In the genomic region with DNA sequence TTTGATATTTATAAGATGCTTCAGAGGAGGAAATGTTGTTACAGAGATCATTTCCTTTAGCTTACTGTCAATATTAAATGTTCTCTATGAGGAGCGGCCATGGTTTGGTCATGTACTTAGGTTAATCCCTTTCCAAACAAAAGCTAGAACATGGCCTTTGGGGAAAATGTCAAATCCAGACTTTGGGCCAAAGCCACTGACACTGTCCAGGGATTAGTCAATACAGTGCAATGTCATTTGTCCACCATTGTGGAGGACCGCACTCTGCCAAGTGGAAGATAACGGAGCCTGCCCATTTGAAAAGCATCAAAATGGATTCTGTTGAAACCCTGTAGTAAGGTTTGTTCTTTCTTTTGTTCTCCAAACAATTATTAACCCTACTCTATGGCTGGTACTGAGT, we compare ENCODE assay signal across 1 cellular context.
A peak's percentile ranks its signal among the peaks of the same experiment; 100 is the strongest.
TF ChIP-seq lines count a peak whose summit lies in the region.

No MANE protein-coding gene starts in this region.

TF ChIP-seq in HepG2, 621 proteins besides CTCF, POLR2A, EP300 and RAD21 (continued from another document and continues in another):
- TF ChIP-seq, protein P1, sequence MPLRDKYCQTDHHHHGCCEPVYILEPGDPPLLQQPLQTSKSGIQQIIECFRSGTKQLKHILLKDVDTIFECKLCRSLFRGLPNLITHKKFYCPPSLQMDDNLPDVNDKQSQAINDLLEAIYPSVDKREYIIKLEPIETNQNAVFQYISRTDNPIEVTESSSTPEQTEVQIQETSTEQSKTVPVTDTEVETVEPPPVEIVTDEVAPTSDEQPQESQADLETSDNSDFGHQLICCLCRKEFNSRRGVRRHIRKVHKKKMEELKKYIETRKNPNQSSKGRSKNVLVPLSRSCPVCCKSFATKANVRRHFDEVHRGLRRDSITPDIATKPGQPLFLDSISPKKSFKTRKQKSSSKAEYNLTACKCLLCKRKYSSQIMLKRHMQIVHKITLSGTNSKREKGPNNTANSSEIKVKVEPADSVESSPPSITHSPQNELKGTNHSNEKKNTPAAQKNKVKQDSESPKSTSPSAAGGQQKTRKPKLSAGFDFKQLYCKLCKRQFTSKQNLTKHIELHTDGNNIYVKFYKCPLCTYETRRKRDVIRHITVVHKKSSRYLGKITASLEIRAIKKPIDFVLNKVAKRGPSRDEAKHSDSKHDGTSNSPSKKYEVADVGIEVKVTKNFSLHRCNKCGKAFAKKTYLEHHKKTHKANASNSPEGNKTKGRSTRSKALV (CRISPR knock-in tag; IDR thresholded peaks at IDR 0.05), result no peak
- TF ChIP-seq FOXK1 (CRISPR knock-in tag; IDR thresholded peaks at IDR 0.05; ENCODE audit: borderline replicate concordance, low read depth) (no peak), NFIC (IDR thresholded peaks at IDR 0.05; ENCODE audit: low read length) (no peak), MIXL1 (CRISPR knock-in tag; IDR thresholded peaks at IDR 0.05) (0 out of 2 replicates have a peak, but pooled peaks have one; percentile 29), SOX5 (CRISPR knock-in tag; IDR thresholded peaks at IDR 0.05; ENCODE audit: borderline replicate concordance) (peak; percentile 47; the same call in 1 of the 2 replicates), BORCS8-MEF2B (CRISPR knock-in tag; IDR thresholded peaks at IDR 0.05) (no peak), ZNF660 (CRISPR knock-in tag; IDR thresholded peaks at IDR 0.05; ENCODE audit: borderline replicate concordance, low read depth) (no peak), SMARCC2 (IDR thresholded peaks at IDR 0.05) (no peak), ZNF710 (CRISPR knock-in tag; IDR thresholded peaks at IDR 0.05; ENCODE audit: borderline replicate concordance) (no peak), BRD4 (CRISPR knock-in tag; IDR thresholded peaks at IDR 0.05) (no peak), SRSF1 (optimal IDR thresholded peaks at IDR 0.05; ENCODE audit: low read depth, low read length) (no peak), SAFB2 (CRISPR knock-in tag; IDR thresholded peaks at IDR 0.05; ENCODE audit: borderline replicate concordance, low read depth) (no peak), ZBTB7A (CRISPR knock-in tag; IDR thresholded peaks at IDR 0.05) (no peak), RCOR2 (CRISPR knock-in tag; IDR thresholded peaks at IDR 0.05) (peak; percentile 46; the same call in 1 of the 2 replicates), ZIK1 (CRISPR knock-in tag; IDR thresholded peaks at IDR 0.05; ENCODE audit: borderline replicate concordance, low read depth) (no peak), MBNL3 (CRISPR knock-in tag; conservative IDR thresholded peaks at IDR 0.05) (no peak), CCDC6 (CRISPR knock-in tag; IDR thresholded peaks at IDR 0.05) (no peak), SSRP1 (CRISPR knock-in tag; IDR thresholded peaks at IDR 0.05) (no peak), ZNF264 (CRISPR knock-in tag; IDR thresholded peaks at IDR 0.05) (no peak), ZSCAN29 (CRISPR knock-in tag; conservative IDR thresholded peaks at IDR 0.05) (no peak), GLMP (CRISPR knock-in tag; IDR thresholded peaks at IDR 0.05; ENCODE audit: borderline replicate concordance) (no peak), GFI1 (CRISPR knock-in tag; IDR thresholded peaks at IDR 0.05; ENCODE audit: borderline replicate concordance) (peak; percentile 26; the same call in 1 of the 2 replicates), PPARG (CRISPR knock-in tag; conservative IDR thresholded peaks at IDR 0.05) (peak; percentile 70), FOXA3 (CRISPR knock-in tag; IDR thresholded peaks at IDR 0.05) (peak; percentile 74), ZZZ3 (CRISPR knock-in tag; IDR thresholded peaks at IDR 0.05; ENCODE audit: borderline replicate concordance) (no peak), ZNF292 (CRISPR knock-in tag; IDR thresholded peaks at IDR 0.05; ENCODE audit: borderline replicate concordance, low read depth) (no peak), CBFB (CRISPR knock-in tag; IDR thresholded peaks at IDR 0.05) (no peak), GTF3A (CRISPR knock-in tag; conservative IDR thresholded peaks at IDR 0.05) (no peak), MAF1 (CRISPR knock-in tag; IDR thresholded peaks at IDR 0.05; ENCODE audit: borderline replicate concordance) (no peak), POGZ (CRISPR knock-in tag; IDR thresholded peaks at IDR 0.05) (peak; percentile 78), ARID2 (CRISPR knock-in tag; IDR thresholded peaks at IDR 0.05; ENCODE audit: borderline replicate concordance) (no peak), RARA (CRISPR knock-in tag; IDR thresholded peaks at IDR 0.05) (peak; percentile 66), MZF1 (CRISPR knock-in tag; IDR thresholded peaks at IDR 0.05; ENCODE audit: borderline replicate concordance) (no peak), NCOR1 (IDR thresholded peaks at IDR 0.05; ENCODE audit: borderline replicate concordance, low read length) (no peak; the same call in 1 of the 2 replicates), ZBTB49 (CRISPR knock-in tag; IDR thresholded peaks at IDR 0.05; ENCODE audit: borderline replicate concordance) (no peak), ZNF562 (CRISPR knock-in tag; IDR thresholded peaks at IDR 0.05; ENCODE audit: borderline replicate concordance) (no peak), HNF4G (IDR thresholded peaks at IDR 0.05; ENCODE audit: borderline replicate concordance, low read depth, low read length) (0 out of 2 replicates have a peak, but pooled peaks have one; percentile 37), HNF4G (CRISPR knock-in tag; IDR thresholded peaks at IDR 0.05; ENCODE audit: borderline replicate concordance, low read depth) (no peak), PRDM10 (CRISPR knock-in tag; IDR thresholded peaks at IDR 0.05; ENCODE audit: low read depth) (no peak), ZBTB1 (CRISPR knock-in tag; IDR thresholded peaks at IDR 0.05; ENCODE audit: borderline replicate concordance) (no peak), ETV6 (CRISPR knock-in tag; conservative IDR thresholded peaks at IDR 0.05) (no peak), ZSCAN21 (CRISPR knock-in tag; IDR thresholded peaks at IDR 0.05; ENCODE audit: borderline replicate concordance) (no peak), AGO2 (optimal IDR thresholded peaks at IDR 0.05; ENCODE audit: low read depth, low read length) (no peak)
- TF ChIP-seq, protein P2, sequence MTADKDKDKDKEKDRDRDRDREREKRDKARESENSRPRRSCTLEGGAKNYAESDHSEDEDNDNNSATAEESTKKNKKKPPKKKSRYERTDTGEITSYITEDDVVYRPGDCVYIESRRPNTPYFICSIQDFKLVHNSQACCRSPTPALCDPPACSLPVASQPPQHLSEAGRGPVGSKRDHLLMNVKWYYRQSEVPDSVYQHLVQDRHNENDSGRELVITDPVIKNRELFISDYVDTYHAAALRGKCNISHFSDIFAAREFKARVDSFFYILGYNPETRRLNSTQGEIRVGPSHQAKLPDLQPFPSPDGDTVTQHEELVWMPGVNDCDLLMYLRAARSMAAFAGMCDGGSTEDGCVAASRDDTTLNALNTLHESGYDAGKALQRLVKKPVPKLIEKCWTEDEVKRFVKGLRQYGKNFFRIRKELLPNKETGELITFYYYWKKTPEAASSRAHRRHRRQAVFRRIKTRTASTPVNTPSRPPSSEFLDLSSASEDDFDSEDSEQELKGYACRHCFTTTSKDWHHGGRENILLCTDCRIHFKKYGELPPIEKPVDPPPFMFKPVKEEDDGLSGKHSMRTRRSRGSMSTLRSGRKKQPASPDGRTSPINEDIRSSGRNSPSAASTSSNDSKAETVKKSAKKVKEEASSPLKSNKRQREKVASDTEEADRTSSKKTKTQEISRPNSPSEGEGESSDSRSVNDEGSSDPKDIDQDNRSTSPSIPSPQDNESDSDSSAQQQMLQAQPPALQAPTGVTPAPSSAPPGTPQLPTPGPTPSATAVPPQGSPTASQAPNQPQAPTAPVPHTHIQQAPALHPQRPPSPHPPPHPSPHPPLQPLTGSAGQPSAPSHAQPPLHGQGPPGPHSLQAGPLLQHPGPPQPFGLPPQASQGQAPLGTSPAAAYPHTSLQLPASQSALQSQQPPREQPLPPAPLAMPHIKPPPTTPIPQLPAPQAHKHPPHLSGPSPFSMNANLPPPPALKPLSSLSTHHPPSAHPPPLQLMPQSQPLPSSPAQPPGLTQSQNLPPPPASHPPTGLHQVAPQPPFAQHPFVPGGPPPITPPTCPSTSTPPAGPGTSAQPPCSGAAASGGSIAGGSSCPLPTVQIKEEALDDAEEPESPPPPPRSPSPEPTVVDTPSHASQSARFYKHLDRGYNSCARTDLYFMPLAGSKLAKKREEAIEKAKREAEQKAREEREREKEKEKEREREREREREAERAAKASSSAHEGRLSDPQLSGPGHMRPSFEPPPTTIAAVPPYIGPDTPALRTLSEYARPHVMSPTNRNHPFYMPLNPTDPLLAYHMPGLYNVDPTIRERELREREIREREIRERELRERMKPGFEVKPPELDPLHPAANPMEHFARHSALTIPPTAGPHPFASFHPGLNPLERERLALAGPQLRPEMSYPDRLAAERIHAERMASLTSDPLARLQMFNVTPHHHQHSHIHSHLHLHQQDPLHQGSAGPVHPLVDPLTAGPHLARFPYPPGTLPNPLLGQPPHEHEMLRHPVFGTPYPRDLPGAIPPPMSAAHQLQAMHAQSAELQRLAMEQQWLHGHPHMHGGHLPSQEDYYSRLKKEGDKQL (CRISPR knock-in tag; IDR thresholded peaks at IDR 0.05; ENCODE audit: low read depth), result no peak
- TF ChIP-seq, protein P3, sequence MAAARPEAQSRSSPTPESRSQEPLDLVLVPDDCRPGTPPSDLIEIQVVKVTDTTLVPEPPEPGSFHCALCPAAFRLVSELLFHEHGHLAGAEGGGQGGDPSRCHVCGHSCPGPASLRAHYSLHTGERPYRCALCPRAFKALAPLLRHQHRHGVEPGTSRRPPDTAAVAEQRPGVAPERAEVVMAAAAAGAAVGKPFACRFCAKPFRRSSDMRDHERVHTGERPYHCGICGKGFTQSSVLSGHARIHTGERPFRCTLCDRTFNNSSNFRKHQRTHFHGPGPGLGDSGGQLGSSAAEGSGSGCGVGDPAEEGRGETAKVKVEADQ (CRISPR knock-in tag; IDR thresholded peaks at IDR 0.05; ENCODE audit: borderline replicate concordance), result no peak
